Comparison of ENCODE assay signal across 8 cellular contexts in the genomic region with DNA sequence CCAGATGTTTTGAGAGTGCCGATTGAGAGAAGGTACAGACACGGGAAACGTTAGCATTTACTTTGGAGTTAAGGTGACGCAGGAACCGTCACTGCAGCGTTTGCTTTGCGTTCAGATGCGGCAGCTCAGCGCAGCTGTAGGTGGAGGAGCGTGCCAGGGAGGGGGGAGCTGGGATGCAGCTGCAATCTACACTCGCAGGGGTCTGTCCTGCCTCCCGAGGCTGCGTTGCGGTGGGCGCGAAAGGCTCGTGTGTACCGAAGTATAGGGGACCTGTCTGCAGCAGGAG. TPM values are rescaled to one million over a fixed set of nuclear protein-coding genes. Genes with fewer than 3 reads are reported as not detected.
DNase-seq lines count a peak whose midpoint lies in the region; ATAC-seq and TF ChIP-seq lines count a peak whose summit lies in the region.

No MANE protein-coding gene starts in this region.

- no peaks in the 10 kb centered on the region for H3K27me3 ChIP-seq in breast epithelium

- H3K4me1 ChIP-seq in breast epithelium, result peaks cover 0 to 7% of the 10 kb centered on the region in 2 donors

- no peaks in the 10 kb centered on the region for H3K9me3 ChIP-seq in breast epithelium

- ATAC-seq in GM21360 (IDR thresholded peaks at IDR 0.05; ENCODE audit: unreplicated experiment), result peak; percentile 30
- peak; percentile 13 for ATAC-seq in HG03558 (IDR thresholded peaks at IDR 0.05; ENCODE audit: extremely low read depth, unreplicated experiment)

- no peaks in the 10 kb centered on the region for H3K36me3 ChIP-seq in breast epithelium

- peak overlapping the region; percentile 93 to 96 (median 95) for H3K4me3 ChIP-seq in breast epithelium

- intact Hi-C loops in breast epithelium (cut with DNase I; ENCODE audit: low total_unique reads), result no loop called here

- TF ChIP-seq CTCF in breast epithelium (IDR thresholded peaks at IDR 0.05), result no peak

- peak overlapping the region; percentile 96 to 97 for H3K27ac ChIP-seq in breast epithelium

- DNase-seq in DMS53 treated with DMSO at 0.1 percent for 48 hours (lab: John Stamatoyannopoulos, UW; ENCODE audit: unreplicated experiment) (peak; percentile 41), SHP77 (lab: John Stamatoyannopoulos, UW) (peak; percentile 17 to 36), breast epithelium (ENCODE audit: low spot score in 2 of 2) (no peak), kidney tubule cell (ENCODE audit: low spot score) (peak; percentile 48)
- peak; percentile 19 to 50 (median 32) for DNase-seq in stimulated activated CD4-positive, alpha-beta T cell treated with anti-CD3 and anti-CD28 coated beads, TNF-alpha, amount 100 ng/mL, for 48 hours (ENCODE audit: low read depth in 3 of 3)
- no peak for DNase-seq in activated CD8-positive, alpha-beta memory T cell treated with anti-CD3 and anti-CD28 coated beads, Interleukin-2, amount 50 U/mL, for 48 hours

- TF ChIP-seq POLR2A in breast epithelium (IDR thresholded peaks at IDR 0.05), result no peak

RNA-seq across cellular contexts. Expression of a gene that starts 0.4 kb away (rescaled TPM):
- 10 to 100 TPM; 56.5 to 61.6 (median 56.7) TPM for total RNA-seq in breast epithelium

RNA-seq across cellular contexts. Expression of a gene that starts 12.6 kb away (rescaled TPM):
- 10 to 100 TPM; 26.3 to 36.4 (median 35.7) TPM for total RNA-seq in breast epithelium

RNA-seq across cellular contexts. Expression of a gene that starts 41.8 kb away (rescaled TPM):
- 10 to 100 TPM; 41.6 to 61.0 (median 49.8) TPM for total RNA-seq in breast epithelium

Comparison
In these comparisons a context has a peak if more than half of its experiments do, and no peak if none do; other contexts are left out.
1. DNase-seq: peak in DMS53 treated with DMSO at 0.1 percent for 48 hours (single experiment), SHP77 (2 of 2), kidney tubule cell (single experiment) and stimulated activated CD4-positive, alpha-beta T cell treated with anti-CD3 and anti-CD28 coated beads, TNF-alpha, amount 100 ng/mL, for 48 hours (3 of 3); none in breast epithelium (0 of 2) and activated CD8-positive, alpha-beta memory T cell treated with anti-CD3 and anti-CD28 coated beads, Interleukin-2, amount 50 U/mL, for 48 hours (single experiment).